In the genomic region with DNA sequence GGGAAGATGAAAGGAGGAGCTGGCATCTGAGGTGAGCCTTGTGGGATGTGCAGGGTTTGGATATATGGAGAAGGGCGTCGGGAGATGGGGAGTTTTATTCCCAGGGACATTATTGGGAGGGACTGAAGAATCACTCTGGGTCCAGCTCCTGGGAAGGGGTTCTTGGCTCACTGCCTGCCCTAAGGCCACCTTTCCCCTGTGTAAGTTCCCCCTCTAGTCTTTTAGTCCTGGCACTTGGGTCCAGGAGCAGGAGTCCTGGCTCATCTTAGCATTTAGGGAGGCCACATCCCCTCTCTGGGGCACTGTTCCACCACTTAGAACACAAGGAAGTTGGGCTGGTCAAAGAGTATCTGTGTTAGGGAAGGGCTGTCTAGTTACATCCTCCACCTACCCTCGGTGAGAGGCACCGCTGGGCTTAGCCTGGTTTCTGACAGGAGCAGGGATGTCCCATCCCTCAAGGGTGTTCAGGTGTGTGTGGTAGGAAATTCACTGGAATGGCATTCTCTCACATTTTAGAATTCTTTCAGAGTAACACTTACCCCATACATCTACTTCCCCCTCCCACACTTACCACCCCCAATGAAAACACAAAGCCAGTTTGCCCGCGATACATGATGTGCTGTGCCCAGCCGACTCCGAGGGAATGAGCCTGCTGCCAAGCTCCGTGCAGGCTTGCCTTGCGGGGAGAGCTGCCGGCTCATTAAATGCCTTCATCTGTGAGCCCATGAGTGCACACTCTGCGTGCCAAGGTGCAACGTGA, we compare ENCODE assay signal across 29 cellular contexts.
A peak's percentile ranks its signal among the peaks of the same experiment; 100 is the strongest.
DNase-seq lines count a peak whose midpoint lies in the region; ATAC-seq, FAIRE-seq and TF ChIP-seq lines count a peak whose summit lies in the region.
"Had no signal": no experiment of that assay in that cellular context is flagged by ENCODE, and none has a peak within 500 bp of the region (broad histone marks: within the 10 kb centered on the region; RNA-seq: fewer than 3 reads in every experiment).

No MANE protein-coding gene starts in this region.

- ATAC-seq in A549 (no peak), HG03442 (IDR thresholded peaks at IDR 0.05; ENCODE audit: unreplicated experiment) (no peak)
- no peak for ATAC-seq in CD8-positive, alpha-beta T cell

- H2AFZ ChIP-seq in endothelial cell of umbilical vein (ENCODE audit: low read depth, low read length): no peak overlapping the region
- no peak overlapping the region for H2AFZ ChIP-seq in neuronal stem cell (ENCODE audit: low read length)
- H2AFZ ChIP-seq in PC-9: no peak overlapping the region
- H2AFZ ChIP-seq: neural progenitor cell had no signal

- no peaks in the 10 kb centered on the region for H3K36me3 Mint-ChIP-seq in CD8-positive, alpha-beta T cell
- H3K36me3 Mint-ChIP-seq: neural progenitor cell had no signal

- H3K14ac ChIP-seq in neuronal stem cell (ENCODE audit: low read length): no peak overlapping the region

- TF ChIP-seq CTCF in A549 (IDR thresholded peaks at IDR 0.05): no peak
- no peak for TF ChIP-seq CTCF in endothelial cell of umbilical vein (IDR thresholded peaks at IDR 0.05; ENCODE audit: extremely low read depth in 1 of 2, insufficient read depth in 1 of 2, low read depth in 1 of 2, low read length in 2 of 2)
- TF ChIP-seq CTCF in PC-9 (conservative IDR thresholded peaks at IDR 0.05): no peak
- no peak for TF ChIP-seq CTCF in CD8-positive, alpha-beta T cell (IDR thresholded peaks at IDR 0.05)

- no peaks in the 10 kb centered on the region; the same call in 1 of the 2 replicates for H3F3A ChIP-seq in PC-9 (ENCODE audit: insufficient read depth, low read depth)

- dilution Hi-C loops in endothelial cell of umbilical vein (cut with MboI; ENCODE audit: extremely low pct_ligation_motif_present, low sequenced_read_pairs): no loop called here

- FAIRE-seq in A549 (lab: Jason Lieb, UNC) (no peak), endothelial cell of umbilical vein (lab: Jason Lieb, UNC) (no peak)
- FAIRE-seq: G401.6, islet of Langerhans, TTC549 had no signal

- H3K79me1 ChIP-seq in neuronal stem cell (ENCODE audit: low read depth, low read length): no peaks in the 10 kb centered on the region

- H3K9me3 Mint-ChIP-seq in CD8-positive, alpha-beta T cell: no peaks in the 10 kb centered on the region
- H3K9me3 Mint-ChIP-seq: T-helper 1 cell treated with Interleukin-12 subunit alpha and Interleukin-12 subunit beta and Interleukin-4 antibody, amounts not matched to agents 30 μg/mL and 1 μg/mL, for 36 hours had no signal

- no peaks in the 10 kb centered on the region for H3K9me1 ChIP-seq in endothelial cell of umbilical vein (replicated peaks; ENCODE audit: control insufficient read depth, extremely low read depth, insufficient read depth, low read length)

- peak overlapping the region; percentile 18 for H2AK5ac ChIP-seq in neuronal stem cell (ENCODE audit: low read depth, low read length)

- no peak overlapping the region for H3K23ac ChIP-seq in neuronal stem cell (ENCODE audit: low read depth, low read length, poor library complexity)

- H3K4me3 Mint-ChIP-seq in CD8-positive, alpha-beta T cell: no peak overlapping the region
- H3K4me3 Mint-ChIP-seq: neural progenitor cell; T-helper 1 cell treated with Interleukin-12 subunit alpha and Interleukin-12 subunit beta and Interleukin-4 antibody, amounts not matched to agents 30 μg/mL and 1 μg/mL, for 36 hours had no signal

- intact Hi-C loops in endothelial cell of umbilical vein (cut with micrococcal nuclease): no loop called here
- intact Hi-C loops in PC-9 (cut with micrococcal nuclease; ENCODE audit: unreplicated experiment): loop anchor here (10.0 kb wide), 1 partner anchor 332 kb away; no protein-coding TSS in a partner anchor
- intact Hi-C loops in CD8-positive, alpha-beta T cell (cut with DNase I, micrococcal nuclease): no loop called here

- no peak overlapping the region for H2BK12ac ChIP-seq in neuronal stem cell (ENCODE audit: low read length)

- no peak overlapping the region for H3K4ac ChIP-seq in neuronal stem cell (ENCODE audit: low read length)

- H3K4me3 ChIP-seq in A549 (no peak overlapping the region), endothelial cell of umbilical vein (replicated peaks in 1 of 3; ENCODE audit: insufficient read depth in 1 of 3, low read depth in 1 of 3, low read length in 3 of 3) (no peak overlapping the region), neuronal stem cell (ENCODE audit: low read length in 2 of 2) (no peak overlapping the region), PC-9 (no peak overlapping the region)
- H3K4me3 ChIP-seq in CD8-positive, alpha-beta T cell (ENCODE audit: low read depth, low read length): no peak overlapping the region
- H3K4me3 ChIP-seq: adrenal gland, neural progenitor cell, SK-N-MC, stomach, thyroid gland had no signal

- no peak overlapping the region for H4K8ac ChIP-seq in neuronal stem cell (ENCODE audit: low read depth, low read length)

- TF ChIP-seq EP300 in A549 (IDR thresholded peaks at IDR 0.05): no peak

- H3K36me3 ChIP-seq in endothelial cell of umbilical vein (ENCODE audit: control insufficient read depth in 2 of 2, extremely low read depth in 1 of 2, insufficient read depth in 2 of 2, low read length in 2 of 2): no peaks in the 10 kb centered on the region
- no peaks in the 10 kb centered on the region for H3K36me3 ChIP-seq in neuronal stem cell (replicated peaks in 1 of 2; ENCODE audit: control insufficient read depth in 2 of 2, insufficient read depth in 2 of 2, low read length in 2 of 2)
- no peaks in the 10 kb centered on the region for H3K36me3 ChIP-seq in PC-9 (ENCODE audit: low read depth)
- no peaks in the 10 kb centered on the region for H3K36me3 ChIP-seq in CD8-positive, alpha-beta T cell (ENCODE audit: insufficient read depth, low read length)
- H3K36me3 ChIP-seq: adrenal gland, brain microvascular endothelial cell, neural progenitor cell, stomach, thyroid gland had no signal

- peaks cover 22% of the 10 kb centered on the region for H3K4me1 Mint-ChIP-seq in CD8-positive, alpha-beta T cell (ENCODE audit: low read depth)

- H3K4me1 ChIP-seq in A549 (peaks cover 8% of the 10 kb centered on the region; the same call in 1 of the 3 replicates), endothelial cell of umbilical vein (ENCODE audit: control insufficient read depth, extremely low read depth, insufficient read depth, low read length) (peaks cover 24% of the 10 kb centered on the region), neuronal stem cell (ENCODE audit: control insufficient read depth in 2 of 2, insufficient read depth in 1 of 2, low read depth in 1 of 2, low read length in 2 of 2) (peaks cover 3 to 12% of the 10 kb centered on the region in 2 donors), PC-9 (replicated peaks; ENCODE audit: insufficient read depth) (peaks cover 20% of the 10 kb centered on the region; the same call in 1 of the 2 replicates)
- H3K4me1 ChIP-seq in CD8-positive, alpha-beta T cell (ENCODE audit: insufficient read depth, low read length): peaks cover 11% of the 10 kb centered on the region

- H3K27ac ChIP-seq in A549 (no peak overlapping the region), endothelial cell of umbilical vein (ENCODE audit: insufficient read depth, low read depth, low read length) (no peak overlapping the region), neuronal stem cell (replicated peaks; ENCODE audit: low read length) (no peak overlapping the region), PC-9 (no peak overlapping the region)
- H3K27ac ChIP-seq in CD8-positive, alpha-beta T cell (ENCODE audit: low read depth, low read length): no peak overlapping the region
- H3K27ac ChIP-seq: adrenal gland, brain microvascular endothelial cell, neural progenitor cell, SK-N-MC, stomach, thyroid gland had no signal

- H2BK120ac ChIP-seq in neuronal stem cell (ENCODE audit: low read depth, low read length): no peak overlapping the region

- no peaks in the 10 kb centered on the region for H3K9me2 ChIP-seq in PC-9 (ENCODE audit: insufficient read depth)

- no peak overlapping the region for H2BK5ac ChIP-seq in neuronal stem cell (ENCODE audit: low read length)

- H3K18ac ChIP-seq in neuronal stem cell (ENCODE audit: low read length): no peak overlapping the region

- H3K9ac ChIP-seq in endothelial cell of umbilical vein (replicated peaks; ENCODE audit: extremely low read depth, insufficient read depth, low read length): no peak overlapping the region
- no peak overlapping the region for H3K9ac ChIP-seq in neuronal stem cell (ENCODE audit: low read depth, low read length, poor library complexity)
- H3K9ac ChIP-seq: neural progenitor cell had no signal

- no peak for DNase-seq in A549 (ENCODE audit: low read depth in 1 of 2, low spot score in 1 of 2)
- DNase-seq in M059J (ENCODE audit: low read depth): peak; percentile 14
- DNase-seq in endothelial cell of umbilical vein (ENCODE audit: low read depth, low spot score): no peak
- no peak for DNase-seq in neuronal stem cell (ENCODE audit: low spot score)
- no peak for DNase-seq in PC-9
- DNase-seq in COLO829 (ENCODE audit: low spot score): no peak
- no peak for DNase-seq in CD8-positive, alpha-beta T cell
- DNase-seq: ACHN; activated CD4-positive, alpha-beta T cell treated with anti-CD3 and anti-CD28 coated beads, Interleukin-2, amount 50 U/mL, for 4 hours; activated naive CD4-positive, alpha-beta T cell treated with Interleukin-2 at 50 U/mL for 16 hours; COR-L47; HCEC 1CT; Kasumi-1; NCI-H1048; NCI-H187; NCI-H2171; stimulated activated CD4-positive, alpha-beta T cell treated with anti-CD3 and anti-CD28 coated beads, Interleukin-4, amount 100 ng/mL, for 1 hour; stomach; thyroid gland had no signal

- H3K27ac Mint-ChIP-seq in CD8-positive, alpha-beta T cell: no peak overlapping the region
- H3K27ac Mint-ChIP-seq: progenitor cell of endocrine pancreas; T-helper 1 cell treated with Interleukin-12 subunit alpha and Interleukin-12 subunit beta and Interleukin-4 antibody, amounts not matched to agents 30 μg/mL and 1 μg/mL, for 36 hours had no signal

- no peak for TF ChIP-seq RAD21 in A549 (conservative IDR thresholded peaks at IDR 0.05 in 1 of 2, IDR thresholded peaks at IDR 0.05 in 1 of 2)

- H3K79me2 ChIP-seq in endothelial cell of umbilical vein (ENCODE audit: control insufficient read depth, insufficient read depth, low read length) (no peaks in the 10 kb centered on the region), PC-9 (ENCODE audit: low read depth) (no peaks in the 10 kb centered on the region)

- CTCF ChIA-PET in A549 (lab: Yijun Ruan, JAX): interaction anchor here (1.6 kb wide), 1 partner anchor 8 kb away, joined by 4 read pairs; no protein-coding TSS in a partner anchor
- CTCF ChIA-PET in endothelial cell of umbilical vein (lab: Charles Lee): interaction anchor here (1.0 kb wide), 1 partner anchor 101 kb away, joined by 3 read pairs; the partner anchor contains the start of gene LSG1
- CTCF ChIA-PET in PC-9 (lab: Charles Lee): interaction anchor here (0.6 kb wide), 1 partner anchor 205 kb away, joined by 5 read pairs; no protein-coding TSS in a partner anchor
- CTCF ChIA-PET in CD8-positive, alpha-beta T cell (lab: Charles Lee): interaction anchor here (0.6 to 1.0 kb wide), 2 partner anchors 8 to 149 kb away, joined by 3 to 4 read pairs; no protein-coding TSS in a partner anchor

- peaks cover 16% of the 10 kb centered on the region for H3K27me3 Mint-ChIP-seq in CD8-positive, alpha-beta T cell (ENCODE audit: low read depth)

- H2BK15ac ChIP-seq in neuronal stem cell (ENCODE audit: low read length): no peak overlapping the region

- H3K9me3 ChIP-seq in A549 (no peaks in the 10 kb centered on the region), endothelial cell of umbilical vein (replicated peaks; ENCODE audit: control insufficient read depth, insufficient read depth, low read length) (no peaks in the 10 kb centered on the region), neuronal stem cell (replicated peaks in 1 of 2; ENCODE audit: control insufficient read depth in 2 of 2, insufficient read depth in 1 of 2, low read depth in 1 of 2, low read length in 2 of 2) (no peaks in the 10 kb centered on the region), PC-9 (ENCODE audit: insufficient read depth, low read depth) (no peaks in the 10 kb centered on the region)
- no peaks in the 10 kb centered on the region for H3K9me3 ChIP-seq in CD8-positive, alpha-beta T cell (ENCODE audit: low read length)
- H3K9me3 ChIP-seq: adrenal gland, stomach, thyroid gland had no signal

- 71% methylated on average over 7 of the region's 13 CpGs for WGBS in A549 (ENCODE audit: missing lambda C conversion rate)
- WGBS in neuronal stem cell (ENCODE audit: extremely low coverage in 2 of 2, insufficient read length in 2 of 2, insufficient replicate concordance in 1 of 2), 2 donors: no CpG with 5 or more reads among the region's 13 CpGs

- POLR2A ChIA-PET in A549 (lab: Yijun Ruan, JAX) (no interaction called here), endothelial cell of umbilical vein (lab: Charles Lee) (no interaction called here), PC-9 (lab: Charles Lee; ENCODE audit: unreplicated experiment) (interaction anchor here (0.7 kb wide), 1 partner anchor 768 kb away, joined by 8 read pairs; no protein-coding TSS in a partner anchor)
- POLR2A ChIA-PET in CD8-positive, alpha-beta T cell (lab: Charles Lee): no interaction called here

- no peaks in the 10 kb centered on the region for H3K27me3 ChIP-seq in endothelial cell of umbilical vein (ENCODE audit: control insufficient read depth in 2 of 2, insufficient read depth in 2 of 2, low read length in 2 of 2)
- peaks cover 0 to 48% (median 1%) of the 10 kb centered on the region in 3 experiments for H3K27me3 ChIP-seq in neuronal stem cell (ENCODE audit: control insufficient read depth in 3 of 3, insufficient read depth in 3 of 3, low read depth in 1 of 3, low read length in 3 of 3)
- H3K27me3 ChIP-seq in PC-9 (ENCODE audit: insufficient read depth, low read depth): peaks cover 10% of the 10 kb centered on the region; the same call in 1 of the 2 replicates
- no peaks in the 10 kb centered on the region for H3K27me3 ChIP-seq in CD8-positive, alpha-beta T cell (ENCODE audit: insufficient read depth, low read length)
- H3K27me3 ChIP-seq: adrenal gland, brain microvascular endothelial cell, stomach, thyroid gland had no signal

- H3K4me2 ChIP-seq in A549 (peak overlapping the region; percentile 43; the same call in 2 of the 3 replicates), endothelial cell of umbilical vein (ENCODE audit: insufficient read depth, low read length) (peak overlapping the region; percentile 62), neuronal stem cell (ENCODE audit: insufficient read depth, low read length, poor library complexity, severe bottlenecking) (no peak overlapping the region), PC-9 (no peak overlapping the region)
- H3K4me2 ChIP-seq: neural progenitor cell had no signal

- BruUV-seq in endothelial cell of umbilical vein (replicated peaks; lab: Mats Ljungman, UMichigan): no TSS peak
- BruUV-seq in PC-9 (replicated peaks; lab: Mats Ljungman, UMichigan): no TSS peak

- H4K20me1 ChIP-seq in endothelial cell of umbilical vein (replicated peaks; ENCODE audit: control insufficient read depth, extremely low read depth, insufficient read depth, low read length): no peaks in the 10 kb centered on the region
- H4K20me1 ChIP-seq in PC-9 (ENCODE audit: insufficient read depth): no peaks in the 10 kb centered on the region

- TF ChIP-seq POLR2A in A549 (IDR thresholded peaks at IDR 0.05; ENCODE audit: low read length): no peak
- TF ChIP-seq POLR2A in endothelial cell of umbilical vein (IDR thresholded peaks at IDR 0.05; ENCODE audit: low read depth, low read length): no peak

- H4K91ac ChIP-seq in neuronal stem cell (ENCODE audit: low read depth, low read length, poor library complexity): no peak overlapping the region

Comparison
In these comparisons a context has a peak if more than half of its experiments do, and no peak if none do; other contexts are left out.
1. H3K4me2 ChIP-seq: peak in A549 (single experiment) and endothelial cell of umbilical vein (single experiment); none in neuronal stem cell (single experiment) and PC-9 (single experiment).